ENCODE assay signal across 7 cellular contexts in the genomic region with DNA sequence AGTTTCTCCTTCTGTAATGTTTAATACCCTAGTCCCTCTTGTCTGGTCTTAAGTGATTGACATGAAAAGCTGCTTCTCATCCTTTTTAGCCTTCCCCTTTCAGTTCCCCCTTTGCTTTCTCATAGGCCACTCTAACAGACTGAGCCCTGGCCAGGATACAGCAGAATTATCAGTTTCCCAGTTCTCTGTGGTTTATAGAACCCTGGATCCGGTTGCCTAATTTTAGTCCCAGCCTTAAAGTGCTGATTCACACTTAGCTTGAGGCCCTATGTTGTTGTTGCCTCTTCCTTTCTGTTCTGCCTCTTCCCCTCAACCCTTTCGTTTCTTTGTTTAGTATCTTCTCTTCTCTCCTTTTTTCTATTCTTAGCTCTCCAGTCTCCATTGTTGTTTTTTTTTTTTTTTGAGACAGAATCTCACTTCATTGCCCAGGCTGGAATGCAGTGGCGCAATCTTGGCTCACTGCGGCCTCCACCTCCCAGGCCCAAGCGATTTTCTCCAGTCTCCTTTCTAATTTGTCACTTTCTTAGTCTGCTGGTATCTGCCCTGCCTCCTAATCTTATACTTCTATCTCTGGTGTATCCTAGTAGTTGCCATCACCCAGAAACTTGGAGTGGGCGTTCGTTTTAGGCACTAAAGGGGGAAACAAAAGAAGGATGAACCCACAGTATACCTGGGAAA. TPM values are rescaled to one million over a fixed set of nuclear protein-coding genes. Genes with fewer than 3 reads are reported as not detected.
DNase-seq lines count a peak whose midpoint lies in the region; ATAC-seq and TF ChIP-seq lines count a peak whose summit lies in the region.

No MANE protein-coding gene starts in this region.

- ATAC-seq in GM18498 (IDR thresholded peaks at IDR 0.05; ENCODE audit: unreplicated experiment) (peak; percentile 43), HG03025 (IDR thresholded peaks at IDR 0.05; ENCODE audit: low FRiP score, unreplicated experiment) (peak; percentile 50)

- DNase-seq in SKM-1 (lab: John Stamatoyannopoulos, UW; ENCODE audit: unreplicated experiment) (peak; percentile 73), fibroblast of the aortic adventitia (ENCODE audit: low read depth) (peak; percentile 93), skeletal muscle cell (ENCODE audit: low read depth) (peak; percentile 37), DMS 273 (lab: John Stamatoyannopoulos, UW; ENCODE audit: unreplicated experiment) (no peak), DMS79 treated with DMSO at 0.1 percent for 48 hours (lab: John Stamatoyannopoulos, UW) (no peak)

- TF ChIP-seq CTCF in fibroblast of the aortic adventitia (IDR thresholded peaks at IDR 0.05; ENCODE audit: insufficient read depth, low read length): no peak

- H3K4me3 ChIP-seq in fibroblast of the aortic adventitia (ENCODE audit: low read depth, low read length) (no peak overlapping the region), skeletal muscle cell (ENCODE audit: low read depth, low read length) (no peak overlapping the region)

RNA-seq across cellular contexts. Expression of a gene that starts 2.9 kb away (rescaled TPM):
- under 0.01 TPM in 1 of 2 replicates, not detected in the other for total RNA-seq in fibroblast of the aortic adventitia (ENCODE audit: low replicate concordance)

RNA-seq across cellular contexts. Expression of a gene that starts 19.6 kb away (rescaled TPM):
- 0.25 TPM in 1 of 2 replicates, not detected in the other for total RNA-seq in fibroblast of the aortic adventitia (ENCODE audit: low replicate concordance)

RNA-seq across cellular contexts. Expression of a gene that starts 56.7 kb away (rescaled TPM):
- total RNA-seq in fibroblast of the aortic adventitia (ENCODE audit: low replicate concordance): 9.6 and 29.3 TPM in 2 replicates

Comparison
In these comparisons a context has a peak if more than half of its experiments do, and no peak if none do; other contexts are left out.
1. DNase-seq: peak in SKM-1 (single experiment), fibroblast of the aortic adventitia (single experiment) and skeletal muscle cell (single experiment); none in DMS 273 (single experiment) and DMS79 treated with DMSO at 0.1 percent for 48 hours (single experiment).